In genomic region chr14:31128601-31129526, GRCh38 we compare ENCODE assay signal across 12 cellular contexts.
DNase-seq lines count a peak whose midpoint lies in the region; ATAC-seq and TF ChIP-seq lines count a peak whose summit lies in the region.
"Had no signal": no experiment of that assay in that cellular context is flagged by ENCODE, and none has a peak within 500 bp of the region (broad histone marks: within the 10 kb centered on the region; RNA-seq: fewer than 3 reads in every experiment).

No MANE protein-coding gene starts in this region.

- H3K4me1 ChIP-seq in endodermal cell (ENCODE audit: control insufficient read depth, insufficient read depth, low read length): peaks cover 4% of the 10 kb centered on the region
- no peaks in the 10 kb centered on the region for H3K4me1 ChIP-seq in sigmoid colon
- H3K4me1 ChIP-seq: gastroesophageal sphincter had no signal

- H3K9me3 ChIP-seq in endodermal cell (ENCODE audit: control insufficient read depth, low read length): no peaks in the 10 kb centered on the region
- H3K9me3 ChIP-seq in sigmoid colon: no peaks in the 10 kb centered on the region
- H3K9me3 ChIP-seq: gastroesophageal sphincter had no signal

- peak; percentile 45 for DNase-seq in Ammon's horn (ENCODE audit: low spot score)
- peak; percentile 19 for DNase-seq in GM13976 (ENCODE audit: low spot score)
- DNase-seq in Kasumi-1 (lab: John Stamatoyannopoulos, UW): peak; percentile 11 to 26
- no peak for DNase-seq in endodermal cell
- DNase-seq in sigmoid colon: no peak
- no peak for DNase-seq in AG08396 (ENCODE audit: low spot score)
- DNase-seq: activated naive CD4-positive, alpha-beta T cell treated with Interleukin-2 at 50 U/mL for 16 hours; NCI-H1092 treated with DMSO at 0.1 percent for 48 hours had no signal

- in situ Hi-C loops in GM13976 (cut with MboI; ENCODE audit: low sequenced_read_pairs, unreplicated experiment): no loop called here

- no peaks in the 10 kb centered on the region for H3K27me3 ChIP-seq in endodermal cell (ENCODE audit: control insufficient read depth, insufficient read depth, low read length, poor library complexity, severe bottlenecking)
- H3K27me3 ChIP-seq in sigmoid colon: no peaks in the 10 kb centered on the region
- H3K27me3 ChIP-seq: gastroesophageal sphincter had no signal

- ATAC-seq in GM21825 (IDR thresholded peaks at IDR 0.05; ENCODE audit: unreplicated experiment) (no peak), HG03442 (IDR thresholded peaks at IDR 0.05; ENCODE audit: unreplicated experiment) (no peak)
- ATAC-seq: gastroesophageal sphincter had no signal

- H3K4me3 Mint-ChIP-seq in endodermal cell: no peak overlapping the region

- TF ChIP-seq CTCF in GM13976 (IDR thresholded peaks at IDR 0.05; ENCODE audit: borderline replicate concordance, control extremely low read depth, extremely low read depth, insufficient read depth, missing control alignments): no peak
- no peak for TF ChIP-seq CTCF in endodermal cell (conservative IDR thresholded peaks at IDR 0.05)
- no peak for TF ChIP-seq CTCF in sigmoid colon (IDR thresholded peaks at IDR 0.05)

- no peak for TF ChIP-seq POLR2A in sigmoid colon (IDR thresholded peaks at IDR 0.05)

- H3K36me3 ChIP-seq in endodermal cell (ENCODE audit: control insufficient read depth, insufficient read depth, low read length) (peaks cover 86% of the 10 kb centered on the region), sigmoid colon (peaks cover 13 to 88% (median 23%) of the 10 kb centered on the region in 4 donors)

- H3K27ac Mint-ChIP-seq in endodermal cell: peak overlapping the region; percentile 65

- H3K4me1 Mint-ChIP-seq in endodermal cell: peaks cover 9% of the 10 kb centered on the region

- H3K27ac ChIP-seq in endodermal cell (ENCODE audit: low read depth, low read length): no peak overlapping the region
- no peak overlapping the region for H3K27ac ChIP-seq in sigmoid colon
- H3K27ac ChIP-seq: coronary artery, gastroesophageal sphincter had no signal

- WGBS in endodermal cell (ENCODE audit: insufficient coverage in 1 of 2, insufficient read length in 1 of 2), 2 experiments: 95 to 97% methylated on average over 18 of the region's 18 CpGs
- 87 to 89% methylated on average over 18 of the region's 18 CpGs for WGBS in sigmoid colon, 2 donors

- H3K4me3 ChIP-seq in endodermal cell (ENCODE audit: low read length): no peak overlapping the region
- H3K4me3 ChIP-seq in sigmoid colon: no peak overlapping the region
- H3K4me3 ChIP-seq: coronary artery, gastroesophageal sphincter had no signal

- H3K36me3 Mint-ChIP-seq in endodermal cell (ENCODE audit: low read depth): peaks cover 58% of the 10 kb centered on the region

- H3K27me3 Mint-ChIP-seq in endodermal cell (ENCODE audit: insufficient read depth): no peaks in the 10 kb centered on the region

- intact Hi-C loops in sigmoid colon (cut with DNase I): loop anchor here (10.0 kb wide), 1 partner anchor 226 kb away; no protein-coding TSS in a partner anchor

- H3K9me3 Mint-ChIP-seq in endodermal cell: no peaks in the 10 kb centered on the region

- no peak for TF ChIP-seq EP300 in sigmoid colon (IDR thresholded peaks at IDR 0.05)

- H3K9ac ChIP-seq in endodermal cell (ENCODE audit: extremely low read depth, low read length, poor library complexity, severe bottlenecking): no peak overlapping the region

Comparison
In these comparisons a context has a peak if more than half of its experiments do, and no peak if none do; other contexts are left out.
1. DNase-seq: peak in Ammon's horn (single experiment), GM13976 (single experiment) and Kasumi-1 (2 of 2); none in endodermal cell (single experiment), sigmoid colon (single experiment) and AG08396 (single experiment).